In the genomic region with DNA sequence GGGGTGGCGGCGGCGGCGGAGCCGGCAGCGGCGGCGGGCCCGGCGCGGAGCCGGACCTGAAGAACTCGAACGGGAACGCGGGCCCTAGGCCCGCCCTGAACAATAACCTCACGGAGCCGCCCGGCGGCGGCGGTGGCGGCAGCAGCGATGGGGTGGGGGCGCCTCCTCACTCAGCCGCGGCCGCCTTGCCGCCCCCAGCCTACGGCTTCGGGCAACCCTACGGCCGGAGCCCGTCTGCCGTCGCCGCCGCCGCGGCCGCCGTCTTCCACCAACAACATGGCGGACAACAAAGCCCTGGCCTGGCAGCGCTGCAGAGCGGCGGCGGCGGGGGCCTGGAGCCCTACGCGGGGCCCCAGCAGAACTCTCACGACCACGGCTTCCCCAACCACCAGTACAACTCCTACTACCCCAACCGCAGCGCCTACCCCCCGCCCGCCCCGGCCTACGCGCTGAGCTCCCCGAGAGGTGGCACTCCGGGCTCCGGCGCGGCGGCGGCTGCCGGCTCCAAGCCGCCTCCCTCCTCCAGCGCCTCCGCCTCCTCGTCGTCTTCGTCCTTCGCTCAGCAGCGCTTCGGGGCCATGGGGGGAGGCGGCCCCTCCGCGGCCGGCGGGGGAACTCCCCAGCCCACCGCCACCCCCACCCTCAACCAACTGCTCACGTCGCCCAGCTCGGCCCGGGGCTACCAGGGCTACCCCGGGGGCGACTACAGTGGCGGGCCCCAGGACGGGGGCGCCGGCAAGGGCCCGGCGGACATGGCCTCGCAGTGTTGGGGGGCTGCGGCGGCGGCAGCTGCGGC, we compare ENCODE assay signal across 1 cellular context.
TF ChIP-seq lines count a peak whose summit lies in the region.

No MANE protein-coding gene starts in this region.

TF ChIP-seq in HepG2, 621 proteins besides CTCF, POLR2A, EP300 and RAD21 (continued from another document and continues in another):
- TF ChIP-seq CBX1 (IDR thresholded peaks at IDR 0.05; ENCODE audit: low read depth), result no peak
- TF ChIP-seq GTF2F1 (IDR thresholded peaks at IDR 0.05; ENCODE audit: low read length), result no peak
- TF ChIP-seq, protein P1, sequence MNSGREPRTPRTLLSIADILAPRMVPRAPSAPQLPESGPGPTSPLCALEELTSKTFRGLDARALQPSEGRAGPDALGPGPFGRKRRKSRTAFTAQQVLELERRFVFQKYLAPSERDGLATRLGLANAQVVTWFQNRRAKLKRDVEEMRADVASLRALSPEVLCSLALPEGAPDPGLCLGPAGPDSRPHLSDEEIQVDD (CRISPR knock-in tag; IDR thresholded peaks at IDR 0.05; ENCODE audit: borderline replicate concordance), result no peak
- TF ChIP-seq ZKSCAN5 (CRISPR knock-in tag; IDR thresholded peaks at IDR 0.05), result no peak
- TF ChIP-seq ZNF782 (CRISPR knock-in tag; IDR thresholded peaks at IDR 0.05; ENCODE audit: borderline replicate concordance), result no peak
- TF ChIP-seq, protein P2, sequence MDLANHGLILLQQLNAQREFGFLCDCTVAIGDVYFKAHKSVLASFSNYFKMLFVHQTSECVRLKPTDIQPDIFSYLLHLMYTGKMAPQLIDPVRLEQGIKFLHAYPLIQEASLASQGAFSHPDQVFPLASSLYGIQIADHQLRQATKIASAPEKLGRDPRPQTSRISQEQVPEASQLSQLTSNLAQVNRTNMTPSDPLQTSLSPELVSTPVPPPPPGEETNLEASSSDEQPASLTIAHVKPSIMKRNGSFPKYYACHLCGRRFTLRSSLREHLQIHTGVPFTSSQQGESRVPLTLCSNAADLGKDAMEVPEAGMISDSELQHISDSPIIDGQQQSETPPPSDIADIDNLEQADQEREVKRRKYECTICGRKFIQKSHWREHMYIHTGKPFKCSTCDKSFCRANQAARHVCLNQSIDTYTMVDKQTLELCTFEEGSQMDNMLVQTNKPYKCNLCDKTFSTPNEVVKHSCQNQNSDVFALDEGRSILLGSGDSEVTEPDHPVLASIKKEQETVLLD (CRISPR knock-in tag; IDR thresholded peaks at IDR 0.05; ENCODE audit: low read depth), result no peak
- TF ChIP-seq ZNF441 (CRISPR knock-in tag; IDR thresholded peaks at IDR 0.05; ENCODE audit: borderline replicate concordance), result no peak; the same call in 1 of the 2 replicates
- no peak for TF ChIP-seq FOSL1 (CRISPR knock-in tag; IDR thresholded peaks at IDR 0.05; ENCODE audit: borderline replicate concordance)
- TF ChIP-seq, protein P3, sequence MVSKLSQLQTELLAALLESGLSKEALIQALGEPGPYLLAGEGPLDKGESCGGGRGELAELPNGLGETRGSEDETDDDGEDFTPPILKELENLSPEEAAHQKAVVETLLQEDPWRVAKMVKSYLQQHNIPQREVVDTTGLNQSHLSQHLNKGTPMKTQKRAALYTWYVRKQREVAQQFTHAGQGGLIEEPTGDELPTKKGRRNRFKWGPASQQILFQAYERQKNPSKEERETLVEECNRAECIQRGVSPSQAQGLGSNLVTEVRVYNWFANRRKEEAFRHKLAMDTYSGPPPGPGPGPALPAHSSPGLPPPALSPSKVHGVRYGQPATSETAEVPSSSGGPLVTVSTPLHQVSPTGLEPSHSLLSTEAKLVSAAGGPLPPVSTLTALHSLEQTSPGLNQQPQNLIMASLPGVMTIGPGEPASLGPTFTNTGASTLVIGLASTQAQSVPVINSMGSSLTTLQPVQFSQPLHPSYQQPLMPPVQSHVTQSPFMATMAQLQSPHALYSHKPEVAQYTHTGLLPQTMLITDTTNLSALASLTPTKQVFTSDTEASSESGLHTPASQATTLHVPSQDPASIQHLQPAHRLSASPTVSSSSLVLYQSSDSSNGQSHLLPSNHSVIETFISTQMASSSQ (IDR thresholded peaks at IDR 0.05; ENCODE audit: low read depth), result no peak
- TF ChIP-seq, protein P3 (CRISPR knock-in tag; IDR thresholded peaks at IDR 0.05; ENCODE audit: borderline replicate concordance), result no peak
- TF ChIP-seq KLF16 (CRISPR knock-in tag; IDR thresholded peaks at IDR 0.05), result no peak
- TF ChIP-seq, protein P4, sequence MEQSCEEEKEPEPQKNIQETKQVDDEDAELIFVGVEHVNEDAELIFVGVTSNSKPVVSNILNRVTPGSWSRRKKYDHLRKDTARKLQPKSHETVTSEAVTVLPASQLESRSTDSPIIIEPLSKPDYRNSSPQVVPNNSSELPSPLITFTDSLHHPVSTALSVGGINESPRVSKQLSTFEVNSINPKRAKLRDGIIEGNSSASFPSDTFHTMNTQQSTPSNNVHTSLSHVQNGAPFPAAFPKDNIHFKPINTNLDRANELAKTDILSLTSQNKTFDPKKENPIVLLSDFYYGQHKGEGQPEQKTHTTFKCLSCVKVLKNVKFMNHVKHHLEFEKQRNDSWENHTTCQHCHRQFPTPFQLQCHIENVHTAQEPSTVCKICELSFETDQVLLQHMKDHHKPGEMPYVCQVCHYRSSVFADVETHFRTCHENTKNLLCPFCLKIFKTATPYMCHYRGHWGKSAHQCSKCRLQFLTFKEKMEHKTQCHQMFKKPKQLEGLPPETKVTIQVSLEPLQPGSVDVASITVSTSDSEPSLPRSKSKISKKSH (CRISPR knock-in tag; IDR thresholded peaks at IDR 0.05; ENCODE audit: borderline replicate concordance), result no peak
- no peak for TF ChIP-seq ZNF605 (CRISPR knock-in tag; IDR thresholded peaks at IDR 0.05)
- TF ChIP-seq NFRKB (IDR thresholded peaks at IDR 0.05), result no peak
- TF ChIP-seq, protein P5, sequence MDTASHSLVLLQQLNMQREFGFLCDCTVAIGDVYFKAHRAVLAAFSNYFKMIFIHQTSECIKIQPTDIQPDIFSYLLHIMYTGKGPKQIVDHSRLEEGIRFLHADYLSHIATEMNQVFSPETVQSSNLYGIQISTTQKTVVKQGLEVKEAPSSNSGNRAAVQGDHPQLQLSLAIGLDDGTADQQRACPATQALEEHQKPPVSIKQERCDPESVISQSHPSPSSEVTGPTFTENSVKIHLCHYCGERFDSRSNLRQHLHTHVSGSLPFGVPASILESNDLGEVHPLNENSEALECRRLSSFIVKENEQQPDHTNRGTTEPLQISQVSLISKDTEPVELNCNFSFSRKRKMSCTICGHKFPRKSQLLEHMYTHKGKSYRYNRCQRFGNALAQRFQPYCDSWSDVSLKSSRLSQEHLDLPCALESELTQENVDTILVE (CRISPR knock-in tag; IDR thresholded peaks at IDR 0.05), result no peak
- TF ChIP-seq, protein P6, sequence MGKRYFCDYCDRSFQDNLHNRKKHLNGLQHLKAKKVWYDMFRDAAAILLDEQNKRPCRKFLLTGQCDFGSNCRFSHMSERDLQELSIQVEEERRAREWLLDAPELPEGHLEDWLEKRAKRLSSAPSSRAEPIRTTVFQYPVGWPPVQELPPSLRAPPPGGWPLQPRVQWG (CRISPR knock-in tag; IDR thresholded peaks at IDR 0.05; ENCODE audit: borderline replicate concordance, low read depth), result no peak
- TF ChIP-seq ZNF160 (CRISPR knock-in tag; IDR thresholded peaks at IDR 0.05), result no peak
- TF ChIP-seq, protein P7, sequence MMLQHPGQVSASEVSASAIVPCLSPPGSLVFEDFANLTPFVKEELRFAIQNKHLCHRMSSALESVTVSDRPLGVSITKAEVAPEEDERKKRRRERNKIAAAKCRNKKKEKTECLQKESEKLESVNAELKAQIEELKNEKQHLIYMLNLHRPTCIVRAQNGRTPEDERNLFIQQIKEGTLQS (CRISPR knock-in tag; IDR thresholded peaks at IDR 0.05), result no peak
- no peak for TF ChIP-seq ZNF850 (CRISPR knock-in tag; conservative IDR thresholded peaks at IDR 0.05)
- 0 out of 2 replicates have a peak, but pooled peaks have one; percentile 41 for TF ChIP-seq ZNF274 (CRISPR knock-in tag; IDR thresholded peaks at IDR 0.05)
- TF ChIP-seq, protein P8, sequence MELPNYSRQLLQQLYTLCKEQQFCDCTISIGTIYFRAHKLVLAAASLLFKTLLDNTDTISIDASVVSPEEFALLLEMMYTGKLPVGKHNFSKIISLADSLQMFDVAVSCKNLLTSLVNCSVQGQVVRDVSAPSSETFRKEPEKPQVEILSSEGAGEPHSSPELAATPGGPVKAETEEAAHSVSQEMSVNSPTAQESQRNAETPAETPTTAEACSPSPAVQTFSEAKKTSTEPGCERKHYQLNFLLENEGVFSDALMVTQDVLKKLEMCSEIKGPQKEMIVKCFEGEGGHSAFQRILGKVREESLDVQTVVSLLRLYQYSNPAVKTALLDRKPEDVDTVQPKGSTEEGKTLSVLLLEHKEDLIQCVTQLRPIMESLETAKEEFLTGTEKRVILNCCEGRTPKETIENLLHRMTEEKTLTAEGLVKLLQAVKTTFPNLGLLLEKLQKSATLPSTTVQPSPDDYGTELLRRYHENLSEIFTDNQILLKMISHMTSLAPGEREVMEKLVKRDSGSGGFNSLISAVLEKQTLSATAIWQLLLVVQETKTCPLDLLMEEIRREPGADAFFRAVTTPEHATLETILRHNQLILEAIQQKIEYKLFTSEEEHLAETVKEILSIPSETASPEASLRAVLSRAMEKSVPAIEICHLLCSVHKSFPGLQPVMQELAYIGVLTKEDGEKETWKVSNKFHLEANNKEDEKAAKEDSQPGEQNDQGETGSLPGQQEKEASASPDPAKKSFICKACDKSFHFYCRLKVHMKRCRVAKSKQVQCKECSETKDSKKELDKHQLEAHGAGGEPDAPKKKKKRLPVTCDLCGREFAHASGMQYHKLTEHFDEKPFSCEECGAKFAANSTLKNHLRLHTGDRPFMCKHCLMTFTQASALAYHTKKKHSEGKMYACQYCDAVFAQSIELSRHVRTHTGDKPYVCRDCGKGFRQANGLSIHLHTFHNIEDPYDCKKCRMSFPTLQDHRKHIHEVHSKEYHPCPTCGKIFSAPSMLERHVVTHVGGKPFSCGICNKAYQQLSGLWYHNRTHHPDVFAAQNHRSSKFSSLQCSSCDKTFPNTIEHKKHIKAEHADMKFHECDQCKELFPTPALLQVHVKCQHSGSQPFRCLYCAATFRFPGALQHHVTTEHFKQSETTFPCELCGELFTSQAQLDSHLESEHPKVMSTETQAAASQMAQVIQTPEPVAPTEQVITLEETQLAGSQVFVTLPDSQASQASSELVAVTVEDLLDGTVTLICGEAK (IDR thresholded peaks at IDR 0.05), result no peak
- TF ChIP-seq, protein P8 (CRISPR knock-in tag; IDR thresholded peaks at IDR 0.05), result no peak
- TF ChIP-seq SETDB1 (CRISPR knock-in tag; IDR thresholded peaks at IDR 0.05; ENCODE audit: borderline replicate concordance), result no peak
- no peak for TF ChIP-seq JUND (CRISPR knock-in tag; IDR thresholded peaks at IDR 0.05)
- TF ChIP-seq ZNF446 (CRISPR knock-in tag; IDR thresholded peaks at IDR 0.05), result peak; percentile 49; the same call in 1 of the 2 replicates
- TF ChIP-seq BHLHE40 (IDR thresholded peaks at IDR 0.05; ENCODE audit: low read length), result no peak
- no peak for TF ChIP-seq HOXA5 (CRISPR knock-in tag; IDR thresholded peaks at IDR 0.05)
- TF ChIP-seq, protein P9, sequence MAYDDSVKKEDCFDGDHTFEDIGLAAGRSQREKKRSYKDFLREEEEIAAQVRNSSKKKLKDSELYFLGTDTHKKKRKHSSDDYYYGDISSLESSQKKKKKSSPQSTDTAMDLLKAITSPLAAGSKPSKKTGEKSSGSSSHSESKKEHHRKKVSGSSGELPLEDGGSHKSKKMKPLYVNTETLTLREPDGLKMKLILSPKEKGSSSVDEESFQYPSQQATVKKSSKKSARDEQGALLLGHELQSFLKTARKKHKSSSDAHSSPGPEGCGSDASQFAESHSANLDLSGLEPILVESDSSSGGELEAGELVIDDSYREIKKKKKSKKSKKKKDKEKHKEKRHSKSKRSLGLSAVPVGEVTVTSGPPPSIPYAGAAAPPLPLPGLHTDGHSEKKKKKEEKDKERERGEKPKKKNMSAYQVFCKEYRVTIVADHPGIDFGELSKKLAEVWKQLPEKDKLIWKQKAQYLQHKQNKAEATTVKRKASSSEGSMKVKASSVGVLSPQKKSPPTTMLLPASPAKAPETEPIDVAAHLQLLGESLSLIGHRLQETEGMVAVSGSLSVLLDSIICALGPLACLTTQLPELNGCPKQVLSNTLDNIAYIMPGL (CRISPR knock-in tag; IDR thresholded peaks at IDR 0.05; ENCODE audit: borderline replicate concordance in 1 of 2, low read depth in 1 of 2), result peak in 1 of 2 experiments; percentile 33; a peak in 2 of 4 replicates
- TF ChIP-seq, protein P10, sequence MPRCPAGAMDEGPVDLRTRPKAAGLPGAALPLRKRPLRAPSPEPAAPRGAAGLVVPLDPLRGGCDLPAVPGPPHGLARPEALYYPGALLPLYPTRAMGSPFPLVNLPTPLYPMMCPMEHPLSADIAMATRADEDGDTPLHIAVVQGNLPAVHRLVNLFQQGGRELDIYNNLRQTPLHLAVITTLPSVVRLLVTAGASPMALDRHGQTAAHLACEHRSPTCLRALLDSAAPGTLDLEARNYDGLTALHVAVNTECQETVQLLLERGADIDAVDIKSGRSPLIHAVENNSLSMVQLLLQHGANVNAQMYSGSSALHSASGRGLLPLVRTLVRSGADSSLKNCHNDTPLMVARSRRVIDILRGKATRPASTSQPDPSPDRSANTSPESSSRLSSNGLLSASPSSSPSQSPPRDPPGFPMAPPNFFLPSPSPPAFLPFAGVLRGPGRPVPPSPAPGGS (CRISPR knock-in tag; IDR thresholded peaks at IDR 0.05), result no peak
- TF ChIP-seq ZNF530 (CRISPR knock-in tag; IDR thresholded peaks at IDR 0.05; ENCODE audit: low read depth), result no peak
- no peak for TF ChIP-seq CBX2 (IDR thresholded peaks at IDR 0.05; ENCODE audit: low read depth, low read length)
- TF ChIP-seq CBX2 (CRISPR knock-in tag; IDR thresholded peaks at IDR 0.05; ENCODE audit: low read depth), result no peak
